In genomic region chr14:81192594-81192993, GRCh38 we compare ENCODE assay signal across 23 cellular contexts. TPM values are rescaled to one million over a fixed set of nuclear protein-coding genes. Genes with fewer than 3 reads are reported as not detected.
DNase-seq lines count a peak whose midpoint lies in the region; ATAC-seq and TF ChIP-seq lines count a peak whose summit lies in the region.
"Had no signal": no experiment of that assay in that cellular context is flagged by ENCODE, and none has a peak within 500 bp of the region (broad histone marks: within the 10 kb centered on the region; RNA-seq: fewer than 3 reads in every experiment).

No MANE protein-coding gene starts in this region.

- no peaks in the 10 kb centered on the region for H3K79me1 ChIP-seq in neuronal stem cell (ENCODE audit: low read depth, low read length)
- H3K79me1 ChIP-seq in mesenchymal stem cell (replicated peaks; ENCODE audit: low read length, poor library complexity, severe bottlenecking), result peaks cover 11% of the 10 kb centered on the region

- H3K18ac ChIP-seq in neuronal stem cell (ENCODE audit: low read length) (no peak overlapping the region), mesenchymal stem cell (ENCODE audit: low read depth in 1 of 2, low read length in 2 of 2) (no peak overlapping the region)

- POLR2A ChIA-PET in naive thymus-derived CD4-positive, alpha-beta T cell (lab: Charles Lee), result interaction anchor here (0.8 kb wide), 1 partner anchor 27 kb away, joined by 3 read pairs; no protein-coding TSS in a partner anchor

- no peak overlapping the region for H2BK120ac ChIP-seq in neuronal stem cell (ENCODE audit: low read depth, low read length)
- H2BK120ac ChIP-seq in mesenchymal stem cell (ENCODE audit: low read depth, low read length), result no peak overlapping the region

- H3K4ac ChIP-seq in neuronal stem cell (ENCODE audit: low read length), result no peak overlapping the region
- H3K4ac ChIP-seq in mesenchymal stem cell (ENCODE audit: low read depth in 1 of 2, low read length in 2 of 2), result no peak overlapping the region

- peaks cover 50% of the 10 kb centered on the region for H3K79me2 ChIP-seq in DND-41 (ENCODE audit: insufficient read depth, low read length)

- intact Hi-C loops in activated CD4-positive, alpha-beta T cell treated with anti-CD3 and anti-CD28 coated beads, Interleukin-2, amount 10 ng/mL, durations not matched to agents 24 days and 14 days (cut with micrococcal nuclease), result no loop called here
- intact Hi-C loops in naive thymus-derived CD4-positive, alpha-beta T cell (cut with micrococcal nuclease), result loop anchor here in 1 of 2 donors (2.0 kb wide), 1 partner anchor 22 kb away; no protein-coding TSS in a partner anchor

- H2BK15ac ChIP-seq in neuronal stem cell (ENCODE audit: low read length) (no peak overlapping the region), mesenchymal stem cell (ENCODE audit: low read depth, poor library complexity, severe bottlenecking) (no peak overlapping the region)

- no peak for TF ChIP-seq CTCF in DND-41 (IDR thresholded peaks at IDR 0.05; ENCODE audit: borderline replicate concordance, extremely low read depth, low read length, poor library complexity, severe bottlenecking)

- H4K8ac ChIP-seq in neuronal stem cell (ENCODE audit: low read depth, low read length), result no peak overlapping the region
- H4K8ac ChIP-seq in mesenchymal stem cell (ENCODE audit: low read length), result no peak overlapping the region

- H3K9me3 ChIP-seq in DND-41 (ENCODE audit: insufficient read depth, low read length, severe bottlenecking) (no peaks in the 10 kb centered on the region), neuronal stem cell (replicated peaks in 1 of 2; ENCODE audit: control insufficient read depth in 2 of 2, insufficient read depth in 1 of 2, low read depth in 1 of 2, low read length in 2 of 2) (peaks cover 0 to 4% of the 10 kb centered on the region in 2 donors), mesenchymal stem cell (ENCODE audit: control insufficient read depth, low read length) (no peaks in the 10 kb centered on the region)
- no peaks in the 10 kb centered on the region for H3K9me3 ChIP-seq in naive thymus-derived CD4-positive, alpha-beta T cell (ENCODE audit: control insufficient read depth in 2 of 3, low read length in 3 of 3)
- H3K9me3 ChIP-seq: breast epithelium, Caco-2 had no signal

- H3K36me3 ChIP-seq in DND-41 (ENCODE audit: insufficient read depth, low read length) (peaks cover 95% of the 10 kb centered on the region), neuronal stem cell (replicated peaks in 1 of 2; ENCODE audit: control insufficient read depth in 2 of 2, insufficient read depth in 2 of 2, low read length in 2 of 2) (peaks cover 10 to 98% of the 10 kb centered on the region in 2 donors), mesenchymal stem cell (ENCODE audit: control insufficient read depth in 1 of 2, insufficient read depth in 2 of 2, low read depth in 1 of 2, low read length in 2 of 2) (peaks cover 7 to 80% of the 10 kb centered on the region in 2 experiments)
- peaks cover 10 to 28% (median 13%) of the 10 kb centered on the region in 3 experiments for H3K36me3 ChIP-seq in naive thymus-derived CD4-positive, alpha-beta T cell (ENCODE audit: control insufficient read depth in 2 of 3, insufficient read depth in 3 of 3, low read length in 3 of 3)

- CTCF ChIA-PET in naive thymus-derived CD4-positive, alpha-beta T cell (lab: Charles Lee), result no interaction called here

- H3K27ac ChIP-seq in DND-41 (ENCODE audit: low read length), result no peak overlapping the region
- peak overlapping the region; percentile 25 for H3K27ac ChIP-seq in naive thymus-derived CD4-positive, alpha-beta T cell (ENCODE audit: low read depth, low read length)
- no peak overlapping the region for H3K27ac ChIP-seq in neuronal stem cell (replicated peaks; ENCODE audit: low read length)
- no peak overlapping the region for H3K27ac ChIP-seq in mesenchymal stem cell (ENCODE audit: low read length, poor library complexity, severe bottlenecking)
- H3K27ac ChIP-seq: breast epithelium had no signal

- no peak overlapping the region for H3K4me3 ChIP-seq in DND-41 (ENCODE audit: low read depth in 1 of 2, low read length in 2 of 2)
- no peak overlapping the region for H3K4me3 ChIP-seq in naive thymus-derived CD4-positive, alpha-beta T cell (ENCODE audit: low read length)
- H3K4me3 ChIP-seq in neuronal stem cell (ENCODE audit: low read length in 2 of 2), result no peak overlapping the region
- H3K4me3 ChIP-seq in mesenchymal stem cell (ENCODE audit: insufficient read depth in 1 of 2, low read depth in 1 of 2, low read length in 2 of 2), result no peak overlapping the region
- H3K4me3 ChIP-seq: breast epithelium had no signal

- peak; percentile 54; the same call in 2 of the 3 replicates for ATAC-seq in DND-41 (ENCODE audit: insufficient read depth, low read depth)
- peak; percentile 76 for ATAC-seq in activated T-helper 17 cell treated with anti-CD3 and anti-CD28 coated beads, Interleukin-2, amount 50 U/mL, for 72 hours (replicated peaks)
- ATAC-seq in naive thymus-derived CD4-positive, alpha-beta T cell, result peak; percentile 67
- ATAC-seq in GM18868 (IDR thresholded peaks at IDR 0.05; ENCODE audit: unreplicated experiment), result no peak

- H3K4me1 ChIP-seq in DND-41 (ENCODE audit: insufficient read depth, low read length) (peaks cover 16% of the 10 kb centered on the region), neuronal stem cell (ENCODE audit: control insufficient read depth in 2 of 2, insufficient read depth in 1 of 2, low read depth in 1 of 2, low read length in 2 of 2) (no peaks in the 10 kb centered on the region), mesenchymal stem cell (ENCODE audit: control insufficient read depth, insufficient read depth, low read depth, low read length) (peaks cover 3% of the 10 kb centered on the region)
- peaks cover 16 to 17% of the 10 kb centered on the region in 2 donors for H3K4me1 ChIP-seq in naive thymus-derived CD4-positive, alpha-beta T cell (ENCODE audit: control insufficient read depth in 2 of 2, insufficient read depth in 2 of 2, low read length in 2 of 2)
- H3K4me1 ChIP-seq: breast epithelium, Caco-2 had no signal

- H3K9ac ChIP-seq in DND-41 (ENCODE audit: low read depth, low read length) (no peak overlapping the region), neuronal stem cell (ENCODE audit: low read depth, low read length, poor library complexity) (no peak overlapping the region), mesenchymal stem cell (ENCODE audit: low read length) (no peak overlapping the region)

- peaks cover 42% of the 10 kb centered on the region for H3K4me1 Mint-ChIP-seq in activated CD4-positive, alpha-beta T cell treated with anti-CD3 and anti-CD28 coated beads, Interleukin-2, amount 10 ng/mL, durations not matched to agents 24 days and 14 days
- peaks cover 39% of the 10 kb centered on the region for H3K4me1 Mint-ChIP-seq in activated T-helper 17 cell treated with anti-CD3 and anti-CD28 coated beads, Interleukin-2, amount 50 U/mL, for 72 hours
- H3K4me1 Mint-ChIP-seq in naive thymus-derived CD4-positive, alpha-beta T cell, result peaks cover 26 to 69% (median 50%) of the 10 kb centered on the region in 7 donors

- H3K36me3 Mint-ChIP-seq in activated CD4-positive, alpha-beta T cell treated with anti-CD3 and anti-CD28 coated beads, Interleukin-2, amount 10 ng/mL, durations not matched to agents 24 days and 14 days (ENCODE audit: low read depth), result peaks cover 59% of the 10 kb centered on the region
- H3K36me3 Mint-ChIP-seq in activated T-helper 17 cell treated with anti-CD3 and anti-CD28 coated beads, Interleukin-2, amount 50 U/mL, for 72 hours (ENCODE audit: low read depth), result peaks cover 99% of the 10 kb centered on the region
- H3K36me3 Mint-ChIP-seq in naive thymus-derived CD4-positive, alpha-beta T cell, result peaks cover 10 to 59% (median 38%) of the 10 kb centered on the region in 5 donors

- H2BK5ac ChIP-seq in neuronal stem cell (ENCODE audit: low read length) (no peak overlapping the region), mesenchymal stem cell (ENCODE audit: low read depth, low read length, poor library complexity, severe bottlenecking) (no peak overlapping the region)

- no peak overlapping the region for H2AK5ac ChIP-seq in neuronal stem cell (ENCODE audit: low read depth, low read length)
- no peak overlapping the region for H2AK5ac ChIP-seq in mesenchymal stem cell (ENCODE audit: low read length, severe bottlenecking)

- no peak overlapping the region for H4K91ac ChIP-seq in neuronal stem cell (ENCODE audit: low read depth, low read length, poor library complexity)
- no peak overlapping the region for H4K91ac ChIP-seq in mesenchymal stem cell (ENCODE audit: low read length)

- peak overlapping the region; percentile 66 for H3K27ac Mint-ChIP-seq in activated CD4-positive, alpha-beta T cell treated with anti-CD3 and anti-CD28 coated beads, Interleukin-2, amount 10 ng/mL, durations not matched to agents 24 days and 14 days
- peak overlapping the region; percentile 62 for H3K27ac Mint-ChIP-seq in activated T-helper 17 cell treated with anti-CD3 and anti-CD28 coated beads, Interleukin-2, amount 50 U/mL, for 72 hours
- H3K27ac Mint-ChIP-seq in naive thymus-derived CD4-positive, alpha-beta T cell, result peak overlapping the region; percentile 80 to 95 (median 90)
- H3K27ac Mint-ChIP-seq: HFFc6, type B pancreatic cell had no signal

- no CpG with 5 or more reads among the region's 2 CpGs for WGBS in neuronal stem cell (ENCODE audit: extremely low coverage in 2 of 2, insufficient read length in 2 of 2, insufficient replicate concordance in 1 of 2), 2 donors
- 95% methylated on average over 2 of the region's 2 CpGs for WGBS in mesenchymal stem cell

- DNase-seq in activated CD4-positive, alpha-beta T cell treated with anti-CD3 and anti-CD28 coated beads, Interleukin-2, amount 10 ng/mL, durations not matched to agents 24 days and 14 days, result peak; percentile 73
- DNase-seq in activated CD4-positive, alpha-beta T cell treated with anti-CD3 and anti-CD28 coated beads for 48 hours, result no peak
- DNase-seq in DND-41, result no peak
- peak in 6 of 9 donors; percentile 13 to 37 (median 26) for DNase-seq in naive thymus-derived CD4-positive, alpha-beta T cell
- DNase-seq in neuronal stem cell (ENCODE audit: low spot score), result no peak
- DNase-seq in mesenchymal stem cell, result no peak
- DNase-seq: activated CD4-positive, CD25-positive, alpha-beta regulatory T cell treated with anti-CD3 and anti-CD28 coated beads, Interleukin-2, amount 50 U/mL, for 72 hours; AML-193; amniotic stem cell; Caco-2; cortex of kidney; HFFc6; mammary epithelial cell; NCI-H1105; NCI-H2081; retina; Right ventricle myocardium superior; stimulated activated CD4-positive, alpha-beta T cell treated with anti-CD3 and anti-CD28 coated beads, Interleukin-2, amount 100 ng/mL, for 48 hours; stimulated activated naive CD4-positive, alpha-beta T cell treated with Interleukin-2 at 50 U/mL for 16 hours had no signal

- H2BK12ac ChIP-seq in neuronal stem cell (ENCODE audit: low read length), result no peak overlapping the region
- H2BK12ac ChIP-seq in mesenchymal stem cell (ENCODE audit: low read length in 2 of 2), result no peak overlapping the region

- no peaks in the 10 kb centered on the region for H3K9me3 Mint-ChIP-seq in activated CD4-positive, alpha-beta T cell treated with anti-CD3 and anti-CD28 coated beads, Interleukin-2, amount 10 ng/mL, durations not matched to agents 24 days and 14 days
- H3K9me3 Mint-ChIP-seq in activated T-helper 17 cell treated with anti-CD3 and anti-CD28 coated beads, Interleukin-2, amount 50 U/mL, for 72 hours, result no peaks in the 10 kb centered on the region
- no peaks in the 10 kb centered on the region for H3K9me3 Mint-ChIP-seq in naive thymus-derived CD4-positive, alpha-beta T cell
- H3K9me3 Mint-ChIP-seq: HFFc6, type B pancreatic cell had no signal

- H3K27me3 Mint-ChIP-seq in activated CD4-positive, alpha-beta T cell treated with anti-CD3 and anti-CD28 coated beads, Interleukin-2, amount 10 ng/mL, durations not matched to agents 24 days and 14 days, result no peaks in the 10 kb centered on the region
- H3K27me3 Mint-ChIP-seq in activated T-helper 17 cell treated with anti-CD3 and anti-CD28 coated beads, Interleukin-2, amount 50 U/mL, for 72 hours, result no peaks in the 10 kb centered on the region
- no peaks in the 10 kb centered on the region for H3K27me3 Mint-ChIP-seq in naive thymus-derived CD4-positive, alpha-beta T cell
- H3K27me3 Mint-ChIP-seq: type B pancreatic cell had no signal

- no peak overlapping the region for H3K23ac ChIP-seq in neuronal stem cell (ENCODE audit: low read depth, low read length, poor library complexity)
- no peak overlapping the region for H3K23ac ChIP-seq in mesenchymal stem cell (ENCODE audit: low read length in 2 of 2)

- H2AFZ ChIP-seq in DND-41 (ENCODE audit: low read depth, low read length) (no peak overlapping the region), neuronal stem cell (ENCODE audit: low read length) (no peak overlapping the region), mesenchymal stem cell (ENCODE audit: low read depth, low read length) (no peak overlapping the region)

- H3K27me3 ChIP-seq in DND-41 (ENCODE audit: insufficient read depth, low read length, poor library complexity), result no peaks in the 10 kb centered on the region
- no peaks in the 10 kb centered on the region for H3K27me3 ChIP-seq in naive thymus-derived CD4-positive, alpha-beta T cell (ENCODE audit: control insufficient read depth in 2 of 2, insufficient read depth in 2 of 2, low read length in 2 of 2)
- peaks cover 0 to 3% (median 0%) of the 10 kb centered on the region in 3 experiments for H3K27me3 ChIP-seq in neuronal stem cell (ENCODE audit: control insufficient read depth in 3 of 3, insufficient read depth in 3 of 3, low read depth in 1 of 3, low read length in 3 of 3)
- H3K27me3 ChIP-seq in mesenchymal stem cell (ENCODE audit: control insufficient read depth in 1 of 2, insufficient read depth in 1 of 2, low read length in 2 of 2), result no peaks in the 10 kb centered on the region
- H3K27me3 ChIP-seq: breast epithelium had no signal

- peaks cover 4% of the 10 kb centered on the region; the same call in 1 of the 2 replicates for H4K20me1 ChIP-seq in DND-41 (ENCODE audit: insufficient read depth, low read length)

- peak overlapping the region; percentile 76 for H3K4me3 Mint-ChIP-seq in activated CD4-positive, alpha-beta T cell treated with anti-CD3 and anti-CD28 coated beads, Interleukin-2, amount 10 ng/mL, durations not matched to agents 24 days and 14 days
- H3K4me3 Mint-ChIP-seq in activated T-helper 17 cell treated with anti-CD3 and anti-CD28 coated beads, Interleukin-2, amount 50 U/mL, for 72 hours, result peak overlapping the region; percentile 51
- peak overlapping the region in 7 of 10 donors; percentile 32 to 79 (median 62) for H3K4me3 Mint-ChIP-seq in naive thymus-derived CD4-positive, alpha-beta T cell
- H3K4me3 Mint-ChIP-seq: HFFc6, type B pancreatic cell had no signal

- no peak overlapping the region for H3K4me2 ChIP-seq in DND-41 (ENCODE audit: insufficient read depth, low read length)
- H3K4me2 ChIP-seq in neuronal stem cell (ENCODE audit: insufficient read depth, low read length, poor library complexity, severe bottlenecking), result no peak overlapping the region
- no peak overlapping the region for H3K4me2 ChIP-seq in mesenchymal stem cell (ENCODE audit: low read length, poor library complexity, severe bottlenecking)

- H3K14ac ChIP-seq in neuronal stem cell (ENCODE audit: low read length) (no peak overlapping the region), mesenchymal stem cell (ENCODE audit: low read length in 2 of 2) (no peak overlapping the region)

RNA-seq across cellular contexts. Expression of gene GTF2A1, which starts 28.2 kb away (rescaled TPM):
- total RNA-seq in activated CD4-positive, alpha-beta T cell treated with anti-CD3 and anti-CD28 coated beads, Interleukin-2, amount 10 ng/mL, durations not matched to agents 24 days and 14 days, result 42.6 and 43.4 TPM in 2 replicates
- 10 to 100 TPM; 33.9 to 38.0 TPM for total RNA-seq in activated T-helper 17 cell treated with anti-CD3 and anti-CD28 coated beads, Interleukin-2, amount 50 U/mL, for 72 hours
- total RNA-seq in naive thymus-derived CD4-positive, alpha-beta T cell, result 10 to 100 TPM; 21.5 to 39.2 (median 33.7) TPM
- polyA plus RNA-seq in naive thymus-derived CD4-positive, alpha-beta T cell, result 10 to 100 TPM in 1 of 2 donors, 1 to 10 TPM in 1; 8.4 to 12.3 TPM
- polyA plus RNA-seq in neuronal stem cell (2013, experiment 1 of 2), result 24.5 TPM
- 25.1 TPM for polyA plus RNA-seq in neuronal stem cell (2013, experiment 2 of 2)
- polyA plus RNA-seq in mesenchymal stem cell (2013, experiment 1 of 2), result 18.2 TPM
- 19.9 TPM for polyA plus RNA-seq in mesenchymal stem cell (2013, experiment 2 of 2)

Comparison
In these comparisons a context has a peak if more than half of its experiments do, and no peak if none do; other contexts are left out.
1. DNase-seq: peak in activated CD4-positive, alpha-beta T cell treated with anti-CD3 and anti-CD28 coated beads, Interleukin-2, amount 10 ng/mL, durations not matched to agents 24 days and 14 days (single experiment) and naive thymus-derived CD4-positive, alpha-beta T cell (6 of 9); none in activated CD4-positive, alpha-beta T cell treated with anti-CD3 and anti-CD28 coated beads for 48 hours (single experiment), DND-41 (single experiment), neuronal stem cell (single experiment) and mesenchymal stem cell (single experiment).
2. Peak in every context shown above with its lines, with median percentiles within 50 percentile points of each other: H3K27ac Mint-ChIP-seq and H3K4me3 Mint-ChIP-seq.